Comparison of ENCODE assay signal across 8 cellular contexts in genomic region chr19:36139473-36140288, GRCh38. TPM values are rescaled to one million over a fixed set of nuclear protein-coding genes. Genes with fewer than 3 reads are reported as not detected.
DNase-seq lines count a peak whose midpoint lies in the region; ATAC-seq and TF ChIP-seq lines count a peak whose summit lies in the region.

CAPNS1 (plus strand) TSS chr19:36140066; CDS start chr19:36141012, 946 bp downstream.

- peak within 1 kb of the TSS; percentile 89 to 98 (median 94) for H3K4me3 Mint-ChIP-seq in IgD-negative memory B cell

- peak within 1 kb of the TSS; percentile 100 for H3K27ac ChIP-seq in muscle layer of duodenum (ENCODE audit: low read length)

- H3K27me3 ChIP-seq in muscle layer of duodenum (ENCODE audit: low read depth, low read length) = no peaks in the 10 kb centered on the region

- H3K27ac Mint-ChIP-seq in IgD-negative memory B cell = peak within 1 kb of the TSS; percentile 82 to 94 (median 92)

- peaks cover 8 to 11% of the 10 kb centered on the region in 2 donors for H3K4me1 ChIP-seq in muscle layer of duodenum (ENCODE audit: control insufficient read depth in 1 of 2, insufficient read depth in 2 of 2, low read length in 2 of 2)

- peak; percentile 67 for ATAC-seq in GM21529 (IDR thresholded peaks at IDR 0.05; ENCODE audit: unreplicated experiment)

- peaks cover 14% of the 10 kb centered on the region for H3K36me3 Mint-ChIP-seq in IgD-negative memory B cell

- H3K27me3 Mint-ChIP-seq in IgD-negative memory B cell = no peaks in the 10 kb centered on the region

- peaks cover 12 to 22% of the 10 kb centered on the region in 2 donors for H3K36me3 ChIP-seq in muscle layer of duodenum (ENCODE audit: control insufficient read depth in 1 of 2, insufficient read depth in 2 of 2, low read length in 2 of 2)

- TF ChIP-seq POLR2A in erythroblast (IDR thresholded peaks at IDR 0.05; ENCODE audit: low read length) = peak; percentile 68

- DNase-seq in DMS153 treated with DMSO at 0.1 percent for 48 hours (lab: John Stamatoyannopoulos, UW; ENCODE audit: unreplicated experiment) (peak; percentile 94), OCI-M2 (lab: John Stamatoyannopoulos, UW; ENCODE audit: unreplicated experiment) (peak; percentile 99), activated T-cell treated with anti-CD3 and anti-CD28 coated beads for 48 hours (ENCODE audit: low read depth) (peak; percentile 95), erythroblast (lab: John Stamatoyannopoulos, UW) (peak; percentile 96 to 98)
- peak; percentile 82 to 93 for DNase-seq in stimulated activated CD8-positive, alpha-beta memory T cell treated with anti-CD3 and anti-CD28 coated beads, Interleukin-7, amount 100 ng/mL, for 4 hours (ENCODE audit: low read depth in 2 of 2)

- peak within 1 kb of the TSS; percentile 83 to 100 for H3K4me3 ChIP-seq in muscle layer of duodenum (ENCODE audit: low read depth in 1 of 2, low read length in 2 of 2)

- peaks cover 0 to 2% (median 0%) of the 10 kb centered on the region in 3 donors for H3K9me3 Mint-ChIP-seq in IgD-negative memory B cell

- H3K9me3 ChIP-seq in muscle layer of duodenum (ENCODE audit: control insufficient read depth in 1 of 2, low read length in 2 of 2) = no peaks in the 10 kb centered on the region

- peaks cover 7 to 22% (median 12%) of the 10 kb centered on the region in 3 donors for H3K4me1 Mint-ChIP-seq in IgD-negative memory B cell

RNA-seq across cellular contexts. Expression of gene CAPNS1, which starts in this region (rescaled TPM):
- 139 TPM for polyA plus RNA-seq in IgD-negative memory B cell

Comparison
In these comparisons a context has a peak if more than half of its experiments do, and no peak if none do; other contexts are left out.
1. Peak in every context shown above with its lines: DNase-seq, ATAC-seq, H3K4me3 ChIP-seq and H3K27ac ChIP-seq.